In the genomic region with DNA sequence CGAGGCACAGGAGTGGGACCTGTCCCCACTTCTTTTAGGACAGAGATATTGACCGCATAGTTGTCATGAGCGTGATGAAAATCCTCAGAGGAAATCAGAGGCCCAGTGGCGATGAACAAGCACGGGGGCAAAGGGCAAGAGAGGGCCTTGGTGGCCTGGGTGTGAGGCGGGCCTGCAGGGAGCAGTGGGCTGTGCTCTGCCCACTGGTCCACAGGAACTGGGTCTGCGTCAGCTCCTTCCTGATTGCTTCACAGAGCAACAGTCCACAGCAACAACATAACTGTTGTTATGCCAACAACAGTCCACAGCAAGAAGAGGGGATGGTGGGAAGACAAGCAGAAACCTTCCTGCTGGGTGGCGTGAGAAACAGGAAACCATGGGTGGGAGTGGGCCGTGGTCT, we compare ENCODE assay signal across 10 cellular contexts.
A peak's percentile ranks its signal among the peaks of the same experiment; 100 is the strongest.
DNase-seq lines count a peak whose midpoint lies in the region; ATAC-seq and TF ChIP-seq lines count a peak whose summit lies in the region.
"Had no signal": no experiment of that assay in that cellular context is flagged by ENCODE, and none has a peak within 500 bp of the region (broad histone marks: within the 10 kb centered on the region; RNA-seq: fewer than 3 reads in every experiment).

No MANE protein-coding gene starts in this region.

- H3K9me3 Mint-ChIP-seq in activated CD4-positive, alpha-beta memory T cell treated with anti-CD3 and anti-CD28 coated beads for 36 hours, result no peaks in the 10 kb centered on the region
- H3K9me3 Mint-ChIP-seq in activated CD4-positive, alpha-beta memory T cell treated with anti-CD3 and anti-CD28 coated beads, Interleukin-2, amount 10 ng/mL, durations not matched to agents 7 days and 5 days, result no peaks in the 10 kb centered on the region

- H3K27ac Mint-ChIP-seq in activated CD4-positive, alpha-beta memory T cell treated with anti-CD3 and anti-CD28 coated beads for 36 hours, result peak overlapping the region; percentile 14
- H3K27ac Mint-ChIP-seq in activated CD4-positive, alpha-beta memory T cell treated with anti-CD3 and anti-CD28 coated beads, Interleukin-2, amount 10 ng/mL, durations not matched to agents 7 days and 5 days, result no peak overlapping the region

- POLR2A ChIA-PET in activated CD4-positive, alpha-beta memory T cell treated with anti-CD3 and anti-CD28 coated beads for 36 hours (lab: Charles Lee), result no interaction called here
- POLR2A ChIA-PET in activated CD4-positive, alpha-beta memory T cell treated with anti-CD3 and anti-CD28 coated beads, Interleukin-2, amount 10 ng/mL, durations not matched to agents 7 days and 5 days (lab: Charles Lee), result no interaction called here

- CTCF ChIA-PET in activated CD4-positive, alpha-beta memory T cell treated with anti-CD3 and anti-CD28 coated beads for 36 hours (lab: Charles Lee), result no interaction called here
- CTCF ChIA-PET in activated CD4-positive, alpha-beta memory T cell treated with anti-CD3 and anti-CD28 coated beads, Interleukin-2, amount 10 ng/mL, durations not matched to agents 7 days and 5 days (lab: Charles Lee), result no interaction called here

- H3K4me1 Mint-ChIP-seq in activated CD4-positive, alpha-beta memory T cell treated with anti-CD3 and anti-CD28 coated beads for 36 hours (ENCODE audit: low read depth), result no peaks in the 10 kb centered on the region
- H3K4me1 Mint-ChIP-seq in activated CD4-positive, alpha-beta memory T cell treated with anti-CD3 and anti-CD28 coated beads, Interleukin-2, amount 10 ng/mL, durations not matched to agents 7 days and 5 days, result no peaks in the 10 kb centered on the region

- intact Hi-C loops in activated CD4-positive, alpha-beta memory T cell treated with anti-CD3 and anti-CD28 coated beads for 36 hours (cut with micrococcal nuclease), result no loop called here

- ATAC-seq in GM21737 (IDR thresholded peaks at IDR 0.05; ENCODE audit: unreplicated experiment), result no peak

- DNase-seq in activated CD4-positive, alpha-beta memory T cell treated with anti-CD3 and anti-CD28 coated beads for 36 hours, result no peak
- no peak for DNase-seq in activated CD4-positive, alpha-beta memory T cell treated with anti-CD3 and anti-CD28 coated beads, Interleukin-2, amount 10 ng/mL, durations not matched to agents 7 days and 5 days
- DNase-seq in astrocyte of the spinal cord (ENCODE audit: low read depth, low spot score), result peak; percentile 60
- peak; percentile 81 for DNase-seq in iris pigment epithelial cell (ENCODE audit: low read depth)
- peak; percentile 58 for DNase-seq in smooth muscle cell of the brain vasculature (ENCODE audit: low read depth, low spot score)
- no peak for DNase-seq in activated CD4-positive, alpha-beta T cell treated with anti-CD3 and anti-CD28 coated beads for 48 hours
- DNase-seq in OCI-M1 (lab: John Stamatoyannopoulos, UW), result no peak
- DNase-seq: activated gamma-delta T cell treated with Interleukin-2 at 50 U/mL for 16 hours; effector memory CD4-positive, alpha-beta T cell had no signal

- in situ Hi-C loops in astrocyte of the spinal cord (cut with HindIII; ENCODE audit: low sequenced_read_pairs), result no loop called here

- H3K36me3 Mint-ChIP-seq in activated CD4-positive, alpha-beta memory T cell treated with anti-CD3 and anti-CD28 coated beads for 36 hours, result peaks cover under 1% of the 10 kb centered on the region
- no peaks in the 10 kb centered on the region for H3K36me3 Mint-ChIP-seq in activated CD4-positive, alpha-beta memory T cell treated with anti-CD3 and anti-CD28 coated beads, Interleukin-2, amount 10 ng/mL, durations not matched to agents 7 days and 5 days (ENCODE audit: low read depth)

- H3K4me3 ChIP-seq in astrocyte of the spinal cord (ENCODE audit: low read depth, low read length), result no peak overlapping the region

- H3K27me3 Mint-ChIP-seq in activated CD4-positive, alpha-beta memory T cell treated with anti-CD3 and anti-CD28 coated beads for 36 hours, result no peaks in the 10 kb centered on the region
- no peaks in the 10 kb centered on the region for H3K27me3 Mint-ChIP-seq in activated CD4-positive, alpha-beta memory T cell treated with anti-CD3 and anti-CD28 coated beads, Interleukin-2, amount 10 ng/mL, durations not matched to agents 7 days and 5 days

- no peak overlapping the region for H3K4me3 Mint-ChIP-seq in activated CD4-positive, alpha-beta memory T cell treated with anti-CD3 and anti-CD28 coated beads for 36 hours
- no peak overlapping the region for H3K4me3 Mint-ChIP-seq in activated CD4-positive, alpha-beta memory T cell treated with anti-CD3 and anti-CD28 coated beads, Interleukin-2, amount 10 ng/mL, durations not matched to agents 7 days and 5 days

- TF ChIP-seq CTCF in astrocyte of the spinal cord (IDR thresholded peaks at IDR 0.05; ENCODE audit: low read depth, low read length), result no peak

Comparison
In these comparisons a context has a peak if more than half of its experiments do, and no peak if none do; other contexts are left out.
1. DNase-seq: peak in astrocyte of the spinal cord (single experiment), iris pigment epithelial cell (single experiment) and smooth muscle cell of the brain vasculature (single experiment); none in activated CD4-positive, alpha-beta memory T cell treated with anti-CD3 and anti-CD28 coated beads for 36 hours (single experiment), activated CD4-positive, alpha-beta memory T cell treated with anti-CD3 and anti-CD28 coated beads, Interleukin-2, amount 10 ng/mL, durations not matched to agents 7 days and 5 days (single experiment), activated CD4-positive, alpha-beta T cell treated with anti-CD3 and anti-CD28 coated beads for 48 hours (single experiment) and OCI-M1 (single experiment).